ENCODE assay signal across 8 cellular contexts in genomic region chr7:116984917-116985316, GRCh38. TPM values are rescaled to one million over a fixed set of nuclear protein-coding genes. Genes with fewer than 3 reads are reported as not detected.
A peak's percentile ranks its signal among the peaks of the same experiment; 100 is the strongest.
DNase-seq lines count a peak whose midpoint lies in the region; ATAC-seq, FAIRE-seq and TF ChIP-seq lines count a peak whose summit lies in the region.

No MANE protein-coding gene starts in this region.

- no peak overlapping the region for H3K4me3 Mint-ChIP-seq in activated CD4-positive, alpha-beta T cell treated with anti-CD3 and anti-CD28 coated beads for 36 hours
- no peak overlapping the region for H3K4me3 Mint-ChIP-seq in memory B cell
- no peak overlapping the region for H3K4me3 Mint-ChIP-seq in activated naive CD8-positive, alpha-beta T cell treated with anti-CD3 and anti-CD28 coated beads for 36 hours

- POLR2A ChIA-PET in activated CD4-positive, alpha-beta T cell treated with anti-CD3 and anti-CD28 coated beads for 36 hours (lab: Charles Lee), result no interaction called here

- ATAC-seq in activated CD4-positive, alpha-beta T cell treated with anti-CD3 and anti-CD28 coated beads for 36 hours, result peak; percentile 39
- ATAC-seq in HG02981 (IDR thresholded peaks at IDR 0.05; ENCODE audit: unreplicated experiment) (peak; percentile 68), memory B cell (ENCODE audit: low read depth) (peak; percentile 67)

- no peak for FAIRE-seq in bronchial epithelial cell (lab: Jason Lieb, UNC)

- H3K36me3 ChIP-seq in bronchial epithelial cell (ENCODE audit: control insufficient read depth, insufficient read depth, low read length), result no peaks in the 10 kb centered on the region

- no peaks in the 10 kb centered on the region for H3K36me3 Mint-ChIP-seq in activated CD4-positive, alpha-beta T cell treated with anti-CD3 and anti-CD28 coated beads for 36 hours (ENCODE audit: low read depth)
- peaks cover 3% of the 10 kb centered on the region for H3K36me3 Mint-ChIP-seq in memory B cell
- no peaks in the 10 kb centered on the region for H3K36me3 Mint-ChIP-seq in activated naive CD8-positive, alpha-beta T cell treated with anti-CD3 and anti-CD28 coated beads for 36 hours

- H3K27ac Mint-ChIP-seq in activated CD4-positive, alpha-beta T cell treated with anti-CD3 and anti-CD28 coated beads for 36 hours, result no peak overlapping the region
- no peak overlapping the region for H3K27ac Mint-ChIP-seq in memory B cell
- H3K27ac Mint-ChIP-seq in activated naive CD8-positive, alpha-beta T cell treated with anti-CD3 and anti-CD28 coated beads for 36 hours, result no peak overlapping the region

- TF ChIP-seq CTCF in bronchial epithelial cell (IDR thresholded peaks at IDR 0.05; ENCODE audit: insufficient read depth, low read length, severe bottlenecking), result peak; percentile 34

- H3K27me3 ChIP-seq in bronchial epithelial cell (ENCODE audit: control insufficient read depth, insufficient read depth, low read length), result no peaks in the 10 kb centered on the region

- DNase-seq in activated CD4-positive, alpha-beta T cell treated with anti-CD3 and anti-CD28 coated beads for 36 hours, result no peak
- no peak for DNase-seq in activated CD4-positive, alpha-beta T cell treated with anti-CD3 and anti-CD28 coated beads for 4 hours
- peak; percentile 0 for DNase-seq in NCI-H524 treated with DMSO at 0.1 percent for 48 hours (lab: John Stamatoyannopoulos, UW)
- DNase-seq in bronchial epithelial cell (ENCODE audit: low read depth), result peak; percentile 52
- DNase-seq in memory B cell (ENCODE audit: low spot score in 2 of 2), result peak in 1 of 2 donors; percentile 17
- DNase-seq in activated naive CD8-positive, alpha-beta T cell treated with anti-CD3 and anti-CD28 coated beads for 36 hours, result no peak
- DNase-seq in NCI-H1048 (lab: John Stamatoyannopoulos, UW), result no peak

- no peaks in the 10 kb centered on the region for H3K27me3 Mint-ChIP-seq in activated CD4-positive, alpha-beta T cell treated with anti-CD3 and anti-CD28 coated beads for 36 hours
- H3K27me3 Mint-ChIP-seq in memory B cell, result no peaks in the 10 kb centered on the region
- H3K27me3 Mint-ChIP-seq in activated naive CD8-positive, alpha-beta T cell treated with anti-CD3 and anti-CD28 coated beads for 36 hours, result no peaks in the 10 kb centered on the region

- H3K9me3 Mint-ChIP-seq in activated CD4-positive, alpha-beta T cell treated with anti-CD3 and anti-CD28 coated beads for 36 hours (ENCODE audit: low read depth), result no peaks in the 10 kb centered on the region
- H3K9me3 Mint-ChIP-seq in memory B cell, result no peaks in the 10 kb centered on the region
- no peaks in the 10 kb centered on the region for H3K9me3 Mint-ChIP-seq in activated naive CD8-positive, alpha-beta T cell treated with anti-CD3 and anti-CD28 coated beads for 36 hours

- H3K4me3 ChIP-seq in bronchial epithelial cell (ENCODE audit: low read depth, low read length), result no peak overlapping the region

- H3K4me1 Mint-ChIP-seq in activated CD4-positive, alpha-beta T cell treated with anti-CD3 and anti-CD28 coated beads for 36 hours, result peaks cover 2% of the 10 kb centered on the region
- H3K4me1 Mint-ChIP-seq in memory B cell, result no peaks in the 10 kb centered on the region
- H3K4me1 Mint-ChIP-seq in activated naive CD8-positive, alpha-beta T cell treated with anti-CD3 and anti-CD28 coated beads for 36 hours, result peaks cover 4% of the 10 kb centered on the region

- intact Hi-C loops in activated CD4-positive, alpha-beta T cell treated with anti-CD3 and anti-CD28 coated beads for 36 hours (cut with DNase I, micrococcal nuclease), result loop anchor here (1.0 to 2.0 kb wide), 3 partner anchors 54 to 142 kb away; no protein-coding TSS in a partner anchor

- CTCF ChIA-PET in activated CD4-positive, alpha-beta T cell treated with anti-CD3 and anti-CD28 coated beads for 36 hours (lab: Charles Lee), result interaction anchor here (0.6 to 9.4 kb wide), 19 partner anchors 8 to 146 kb away, joined by 3 to 213 read pairs (median 6); no protein-coding TSS in a partner anchor

RNA-seq across cellular contexts. Expression of gene ST7, which starts 31.6 kb away (rescaled TPM):
- total RNA-seq in activated CD4-positive, alpha-beta T cell treated with anti-CD3 and anti-CD28 coated beads for 36 hours, result 1 to 10 TPM; 6.4 to 8.1 TPM
- 12.9 and 15.0 TPM in 2 replicates for total RNA-seq in bronchial epithelial cell
- 10 to 100 TPM in 1 of 2 experiments, 1 to 10 TPM in 1; 8.4 to 10.2 TPM for total RNA-seq in activated naive CD8-positive, alpha-beta T cell treated with anti-CD3 and anti-CD28 coated beads for 36 hours

Comparison
In these comparisons a context has a peak if more than half of its experiments do, and no peak if none do; other contexts are left out.
1. DNase-seq: peak in NCI-H524 treated with DMSO at 0.1 percent for 48 hours (single experiment) and bronchial epithelial cell (single experiment); none in activated CD4-positive, alpha-beta T cell treated with anti-CD3 and anti-CD28 coated beads for 36 hours (single experiment), activated CD4-positive, alpha-beta T cell treated with anti-CD3 and anti-CD28 coated beads for 4 hours (0 of 2), activated naive CD8-positive, alpha-beta T cell treated with anti-CD3 and anti-CD28 coated beads for 36 hours (single experiment) and NCI-H1048 (single experiment).
2. Peak in every context shown above with its lines, with median percentiles within 50 percentile points of each other: ATAC-seq.